ENCODE assay signal across 25 cellular contexts in genomic region chr7:25823571-25823970, GRCh38.
DNase-seq lines count a peak whose midpoint lies in the region; ATAC-seq lines count a peak whose summit lies in the region.
"Had no signal": no experiment of that assay in that cellular context is flagged by ENCODE, and none has a peak within 500 bp of the region (broad histone marks: within the 10 kb centered on the region; RNA-seq: fewer than 3 reads in every experiment).

No MANE protein-coding gene starts in this region.

- ATAC-seq in GM19463 (IDR thresholded peaks at IDR 0.05; ENCODE audit: unreplicated experiment), result peak; percentile 68
- peak; percentile 72 for ATAC-seq in HG02763 (IDR thresholded peaks at IDR 0.05; ENCODE audit: unreplicated experiment)
- peak; percentile 51 for ATAC-seq in HG03521 (IDR thresholded peaks at IDR 0.05; ENCODE audit: unreplicated experiment)
- ATAC-seq in stimulated activated naive B cell treated with anti-CD40 and anti-IgM and Interleukin-4, amounts not matched to agents 10 μg/mL and 1 μg/mL and 100 μg/mL, for 72 hours (replicated peaks), result peak; percentile 63 to 68
- ATAC-seq in activated CD8-positive, alpha-beta T cell treated with anti-CD3 and anti-CD28 coated beads, Interleukin-2, amount 10 ng/mL, durations not matched to agents 7 days and 5 days, result no peak
- ATAC-seq: activated T-cell treated with anti-CD3 and anti-CD28 coated beads, Interleukin-2, amount 50 U/mL, for 72 hours; left ventricle myocardium superior; naive thymus-derived CD4-positive, alpha-beta T cell; Panc1 had no signal

- peaks cover 36 to 54% of the 10 kb centered on the region in 2 donors for H3K27me3 Mint-ChIP-seq in stimulated activated naive B cell treated with anti-CD40 and anti-IgM and Interleukin-4, amounts not matched to agents 10 μg/mL and 1 μg/mL and 100 μg/mL, for 72 hours
- peaks cover 12% of the 10 kb centered on the region for H3K27me3 Mint-ChIP-seq in activated CD8-positive, alpha-beta T cell treated with anti-CD3 and anti-CD28 coated beads, Interleukin-2, amount 10 ng/mL, durations not matched to agents 7 days and 5 days (ENCODE audit: low read depth)

- no peaks in the 10 kb centered on the region for H3K9me3 Mint-ChIP-seq in stimulated activated naive B cell treated with anti-CD40 and anti-IgM and Interleukin-4, amounts not matched to agents 10 μg/mL and 1 μg/mL and 100 μg/mL, for 72 hours
- no peaks in the 10 kb centered on the region for H3K9me3 Mint-ChIP-seq in activated CD8-positive, alpha-beta T cell treated with anti-CD3 and anti-CD28 coated beads, Interleukin-2, amount 10 ng/mL, durations not matched to agents 7 days and 5 days (ENCODE audit: insufficient read depth)
- H3K9me3 Mint-ChIP-seq: activated naive CD4-positive, alpha-beta T cell treated with anti-CD3 and anti-CD28 coated beads for 36 hours; activated T-cell treated with anti-CD3 and anti-CD28 coated beads, Interleukin-2, amount 50 U/mL, for 72 hours; naive thymus-derived CD4-positive, alpha-beta T cell had no signal

- CTCF ChIA-PET in activated CD8-positive, alpha-beta T cell treated with anti-CD3 and anti-CD28 coated beads, Interleukin-2, amount 10 ng/mL, durations not matched to agents 7 days and 5 days (lab: Charles Lee), result no interaction called here

- no peak overlapping the region for H3K4me3 Mint-ChIP-seq in stimulated activated naive B cell treated with anti-CD40 and anti-IgM and Interleukin-4, amounts not matched to agents 10 μg/mL and 1 μg/mL and 100 μg/mL, for 72 hours
- no peak overlapping the region for H3K4me3 Mint-ChIP-seq in activated CD8-positive, alpha-beta T cell treated with anti-CD3 and anti-CD28 coated beads, Interleukin-2, amount 10 ng/mL, durations not matched to agents 7 days and 5 days
- H3K4me3 Mint-ChIP-seq: activated naive CD4-positive, alpha-beta T cell treated with anti-CD3 and anti-CD28 coated beads for 36 hours; activated T-cell treated with anti-CD3 and anti-CD28 coated beads, Interleukin-2, amount 50 U/mL, for 72 hours; CD14-positive monocyte; naive thymus-derived CD4-positive, alpha-beta T cell; WTC11 had no signal

- no peak for DNase-seq in stimulated activated naive B cell treated with anti-CD40 and anti-IgM and Interleukin-4, amounts not matched to agents 10 μg/mL and 1 μg/mL and 100 μg/mL, for 72 hours
- no peak for DNase-seq in activated CD8-positive, alpha-beta T cell treated with anti-CD3 and anti-CD28 coated beads, Interleukin-2, amount 10 ng/mL, durations not matched to agents 7 days and 5 days
- no peak for DNase-seq in T-helper 2 cell
- DNase-seq in NCI-H2029 (lab: John Stamatoyannopoulos, UW), result no peak
- DNase-seq: activated CD4-positive, alpha-beta T cell treated with anti-CD3 and anti-CD28 coated beads, Interleukin-2, amount 50 U/mL, for 1 hour; activated naive CD4-positive, alpha-beta T cell treated with anti-CD3 and anti-CD28 coated beads for 36 hours; activated T-cell treated with anti-CD3 and anti-CD28 coated beads, Interleukin-2, amount 50 U/mL, for 72 hours; brain microvascular endothelial cell; Calu3; DND-41; left ventricle myocardium superior; naive thymus-derived CD4-positive, alpha-beta T cell; NCI-H1694; NCI-H510A; nucleus accumbens; SHP77 treated with DMSO at 0.1 percent for 48 hours; stimulated activated CD4-positive, alpha-beta T cell treated with anti-CD3 and anti-CD28 coated beads, Interleukin-15, amount 100 ng/mL, for 24 hours; stimulated activated naive CD4-positive, alpha-beta T cell treated with Interleukin-2 at 50 U/mL for 16 hours; T-helper 9 cell had no signal

- H3K36me3 Mint-ChIP-seq in stimulated activated naive B cell treated with anti-CD40 and anti-IgM and Interleukin-4, amounts not matched to agents 10 μg/mL and 1 μg/mL and 100 μg/mL, for 72 hours, result no peaks in the 10 kb centered on the region
- no peaks in the 10 kb centered on the region for H3K36me3 Mint-ChIP-seq in activated CD8-positive, alpha-beta T cell treated with anti-CD3 and anti-CD28 coated beads, Interleukin-2, amount 10 ng/mL, durations not matched to agents 7 days and 5 days (ENCODE audit: low read depth)
- H3K36me3 Mint-ChIP-seq: CD14-positive monocyte; naive thymus-derived CD4-positive, alpha-beta T cell; WTC11 had no signal

- peaks cover 11 to 19% of the 10 kb centered on the region in 2 donors for H3K4me1 Mint-ChIP-seq in stimulated activated naive B cell treated with anti-CD40 and anti-IgM and Interleukin-4, amounts not matched to agents 10 μg/mL and 1 μg/mL and 100 μg/mL, for 72 hours
- H3K4me1 Mint-ChIP-seq in activated CD8-positive, alpha-beta T cell treated with anti-CD3 and anti-CD28 coated beads, Interleukin-2, amount 10 ng/mL, durations not matched to agents 7 days and 5 days (ENCODE audit: low read depth), result no peaks in the 10 kb centered on the region
- H3K4me1 Mint-ChIP-seq: CD14-positive monocyte; naive thymus-derived CD4-positive, alpha-beta T cell had no signal

- no peak overlapping the region for H3K27ac Mint-ChIP-seq in stimulated activated naive B cell treated with anti-CD40 and anti-IgM and Interleukin-4, amounts not matched to agents 10 μg/mL and 1 μg/mL and 100 μg/mL, for 72 hours
- no peak overlapping the region for H3K27ac Mint-ChIP-seq in activated CD8-positive, alpha-beta T cell treated with anti-CD3 and anti-CD28 coated beads, Interleukin-2, amount 10 ng/mL, durations not matched to agents 7 days and 5 days
- H3K27ac Mint-ChIP-seq: activated naive CD4-positive, alpha-beta T cell treated with anti-CD3 and anti-CD28 coated beads for 36 hours; activated T-cell treated with anti-CD3 and anti-CD28 coated beads, Interleukin-2, amount 50 U/mL, for 72 hours; CD14-positive monocyte; naive thymus-derived CD4-positive, alpha-beta T cell; WTC11 had no signal

- POLR2A ChIA-PET in activated CD8-positive, alpha-beta T cell treated with anti-CD3 and anti-CD28 coated beads, Interleukin-2, amount 10 ng/mL, durations not matched to agents 7 days and 5 days (lab: Charles Lee), result no interaction called here
